Comparison of ENCODE assay signal across 27 cellular contexts in the genomic region with DNA sequence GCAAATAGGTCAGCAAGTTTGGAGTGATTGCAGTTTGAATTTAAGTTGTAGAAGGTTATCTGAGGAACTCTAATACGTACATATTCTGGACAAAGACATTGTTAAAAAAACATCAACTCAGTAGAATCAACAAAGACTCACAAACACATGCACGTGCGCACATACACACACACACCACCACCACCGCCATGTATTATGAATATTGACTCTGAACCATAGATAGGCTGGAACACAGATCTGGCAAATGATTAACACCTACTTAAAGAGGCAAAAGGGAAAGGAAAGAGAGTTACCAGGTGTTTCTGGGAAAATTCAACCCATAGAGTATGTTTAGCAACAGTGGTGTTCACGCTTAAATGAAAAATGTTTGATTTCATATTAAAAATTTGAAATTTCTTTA.
"Had no signal": no experiment of that assay in that cellular context is flagged by ENCODE, and none has a peak within 500 bp of the region (broad histone marks: within the 10 kb centered on the region; RNA-seq: fewer than 3 reads in every experiment).

No MANE protein-coding gene starts in this region.

- ATAC-seq: activated CD8-positive, alpha-beta T cell treated with anti-CD3 and anti-CD28 coated beads for 36 hours had no signal

- H3K4me3 ChIP-seq: MG63 had no signal

- FAIRE-seq: astrocyte, bronchial epithelial cell, TTC549 had no signal

- H3K27me3 ChIP-seq: MG63 had no signal

- DNase-seq: activated CD4-positive, alpha-beta T cell treated with anti-CD3 and anti-CD28 coated beads, Interleukin-2, amount 10 ng/mL, durations not matched to agents 24 days and 14 days; activated CD4-positive, alpha-beta T cell treated with anti-CD3 and anti-CD28 coated beads, Interleukin-2, amount 50 U/mL, for 4 hours; activated CD8-positive, alpha-beta T cell treated with anti-CD3 and anti-CD28 coated beads for 36 hours; activated gamma-delta T cell; activated naive CD4-positive, alpha-beta T cell treated with Interleukin-2 at 50 U/mL for 16 hours; activated naive CD8-positive, alpha-beta T cell treated with anti-CD3 and anti-CD28 coated beads, Interleukin-2, amount 10 ng/mL, durations not matched to agents 7 days and 5 days; activated T-cell treated with anti-CD3 and anti-CD28 coated beads, Interleukin-2, amount 50 U/mL, for 24 hours; amygdala; caudate nucleus; cerebellar nuclear complex; Kasumi-1; KG1; MG63; NCI-H1048; NCI-H1105 treated with DMSO at 0.1 percent for 48 hours; NCI-H1436; NCI-H1694; NCI-H1930; NCI-H2171; NCI-H510A; NCI-H748 treated with DMSO at 0.1 percent for 48 hours; NK-92 treated with Interleukin-12 subunit alpha and Interleukin-12 subunit beta, amount 100 ng/mL, for 24 hours; Right ventricle myocardium superior; SW 1271 had no signal

- H3K9me3 ChIP-seq: MG63 had no signal

- H3K36me3 ChIP-seq: MG63 had no signal
